ENCODE assay signal across 16 cellular contexts in the genomic region with DNA sequence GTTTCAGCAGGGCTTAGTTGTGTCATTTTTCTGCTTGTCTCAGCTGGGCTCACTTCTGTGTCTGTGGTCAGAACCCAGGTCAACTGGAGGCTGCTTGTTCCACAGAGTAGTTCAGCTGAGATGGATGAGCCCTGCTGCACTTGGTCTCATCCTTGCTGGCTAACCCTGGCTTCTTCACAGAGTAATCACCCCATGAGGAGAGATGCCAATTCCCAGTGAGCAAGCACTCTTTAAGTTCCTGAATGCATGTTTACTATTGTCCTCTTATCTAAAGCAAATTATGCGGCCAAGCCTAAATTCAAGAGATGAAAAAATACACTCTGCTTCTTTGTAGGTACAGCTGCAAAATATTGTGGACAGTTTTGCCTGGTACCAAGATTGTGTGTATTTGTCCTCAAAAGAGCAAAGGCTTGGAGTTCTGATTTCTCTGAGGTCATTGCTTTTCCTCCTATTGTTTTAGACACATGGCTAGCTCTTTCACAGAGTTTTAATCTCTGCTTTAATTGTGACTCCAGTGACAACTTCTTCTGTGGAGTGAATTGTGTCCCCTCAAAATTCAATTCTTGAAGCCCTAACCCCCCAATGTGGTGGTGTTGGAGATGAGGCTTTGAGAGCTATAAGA.
DNase-seq lines count a peak whose midpoint lies in the region; ATAC-seq and TF ChIP-seq lines count a peak whose summit lies in the region.
"Had no signal": no experiment of that assay in that cellular context is flagged by ENCODE, and none has a peak within 500 bp of the region (broad histone marks: within the 10 kb centered on the region; RNA-seq: fewer than 3 reads in every experiment).

No MANE protein-coding gene starts in this region.

- intact Hi-C loops in mammary epithelial cell (cut with micrococcal nuclease), result no loop called here

- no peaks in the 10 kb centered on the region for H3K36me3 ChIP-seq in ACC112 (ENCODE audit: insufficient read depth, low read length)
- no peaks in the 10 kb centered on the region for H3K36me3 ChIP-seq in KMS-11 (ENCODE audit: insufficient read depth)
- H3K36me3 ChIP-seq in mammary epithelial cell (ENCODE audit: insufficient read depth, low read length), result no peaks in the 10 kb centered on the region
- H3K36me3 ChIP-seq: esophagus muscularis mucosa had no signal

- H3K9ac ChIP-seq in KMS-11, result no peak overlapping the region
- H3K9ac ChIP-seq in mammary epithelial cell (ENCODE audit: insufficient read depth, low read length), result no peak overlapping the region

- H3K9me3 ChIP-seq in mammary epithelial cell (replicated peaks; ENCODE audit: insufficient read depth, low read length), result no peaks in the 10 kb centered on the region
- H3K9me3 ChIP-seq: A549, esophagus muscularis mucosa had no signal

- H3K4me3 ChIP-seq in ACC112 (ENCODE audit: low read depth, low read length) (peak overlapping the region; percentile 8; the same call in 1 of the 2 replicates), KMS-11 (IDR thresholded peaks at IDR 0.05; ENCODE audit: insufficient read depth, low read depth, low read length) (no peak overlapping the region), mammary epithelial cell (replicated peaks in 1 of 3; ENCODE audit: insufficient read depth in 1 of 3, low read depth in 2 of 3, low read length in 3 of 3) (no peak overlapping the region)
- H3K4me3 ChIP-seq: A549, esophagus muscularis mucosa, skin epidermis had no signal

- WGBS in mammary epithelial cell (ENCODE audit: low coverage, missing lambda C conversion rate), result 92% methylated on average over 1 of the region's 1 CpG

- H3K27ac ChIP-seq in ACC112 (ENCODE audit: low read depth, low read length) (peak overlapping the region; percentile 71), KMS-11 (peak overlapping the region; percentile 57; the same call in 1 of the 2 replicates), mammary epithelial cell (ENCODE audit: insufficient read depth, low read depth, low read length) (no peak overlapping the region)
- H3K27ac ChIP-seq: A549, esophagus muscularis mucosa, skin epidermis had no signal

- CTCF ChIA-PET in mammary epithelial cell (lab: Charles Lee; ENCODE audit: low non-redundant PET), result no interaction called here

- dilution Hi-C loops in mammary epithelial cell (cut with HindIII; ENCODE audit: low sequenced_read_pairs), result no loop called here

- no peak for ATAC-seq in HG02840 (IDR thresholded peaks at IDR 0.05; ENCODE audit: low FRiP score, unreplicated experiment)
- no peak for ATAC-seq in HG02981 (IDR thresholded peaks at IDR 0.05; ENCODE audit: unreplicated experiment)
- ATAC-seq: stimulated activated naive CD8-positive, alpha-beta T cell treated with anti-CD3 and anti-CD28 coated beads, Interleukin-15, amount 100 ng/mL, for 72 hours had no signal

- H3K27me3 ChIP-seq in ACC112 (ENCODE audit: insufficient read depth, low read length), result no peaks in the 10 kb centered on the region
- H3K27me3 ChIP-seq in KMS-11 (ENCODE audit: insufficient read depth, low read depth), result no peaks in the 10 kb centered on the region
- no peaks in the 10 kb centered on the region for H3K27me3 ChIP-seq in mammary epithelial cell (ENCODE audit: insufficient read depth, low read length)
- H3K27me3 ChIP-seq: esophagus muscularis mucosa had no signal

- H4K20me1 ChIP-seq in KMS-11 (ENCODE audit: insufficient read depth) (no peaks in the 10 kb centered on the region), mammary epithelial cell (ENCODE audit: insufficient read depth, low read length) (no peaks in the 10 kb centered on the region)

- TF ChIP-seq CTCF in KMS-11 (conservative IDR thresholded peaks at IDR 0.05; ENCODE audit: low read depth, low read length), result no peak
- TF ChIP-seq CTCF in mammary epithelial cell (conservative IDR thresholded peaks at IDR 0.05 in 1 of 2, IDR thresholded peaks at IDR 0.05 in 1 of 2; ENCODE audit: extremely low read depth in 1 of 2, insufficient read depth in 1 of 2, low read depth in 1 of 2, low read length in 2 of 2), result no peak

- in situ Hi-C loops in mammary epithelial cell (cut with MboI; ENCODE audit: low sequenced_read_pairs in 2 of 2), result loop anchor here in 1 of 2 donors (25.0 kb wide), 1 partner anchor 237 kb away; the partner anchor contains the start of gene ANKRD50

- DNase-seq in mammary epithelial cell (peak; percentile 32), kidney tubule cell (ENCODE audit: low spot score) (peak; percentile 71), DMS53 treated with DMSO at 0.1 percent for 48 hours (lab: John Stamatoyannopoulos, UW; ENCODE audit: unreplicated experiment) (no peak), MV-4-11 (lab: John Stamatoyannopoulos, UW) (no peak)
- DNase-seq: activated CD4-positive, CD25-positive, alpha-beta regulatory T cell; NCI-H1048; NCI-H2227 treated with DMSO at 0.1 percent for 48 hours; stimulated activated naive CD8-positive, alpha-beta T cell treated with anti-CD3 and anti-CD28 coated beads, Interleukin-15, amount 100 ng/mL, for 72 hours; T-helper 1 cell had no signal

- no peaks in the 10 kb centered on the region for H3K79me2 ChIP-seq in ACC112 (ENCODE audit: control insufficient read depth, insufficient read depth, low read length, unreplicated experiment)
- no peaks in the 10 kb centered on the region for H3K79me2 ChIP-seq in KMS-11 (ENCODE audit: insufficient read depth, low read depth)
- H3K79me2 ChIP-seq in mammary epithelial cell (ENCODE audit: insufficient read depth, low read length), result no peaks in the 10 kb centered on the region

- peak overlapping the region; percentile 90 for H3K4me2 ChIP-seq in KMS-11
- H3K4me2 ChIP-seq in mammary epithelial cell (ENCODE audit: insufficient read depth, low read depth, low read length), result no peak overlapping the region
- H3K4me2 ChIP-seq: A549 had no signal

- no TSS peak for BruUV-seq in mammary epithelial cell (replicated peaks; lab: Mats Ljungman, UMichigan)

- peak overlapping the region; percentile 40 for H2AFZ ChIP-seq in ACC112 (ENCODE audit: low read length, unreplicated experiment)
- 0 out of 2 replicates have a peak overlapping the region, but pooled peaks have one; percentile 5 for H2AFZ ChIP-seq in KMS-11 (ENCODE audit: low read depth)
- peak overlapping the region; percentile 55 for H2AFZ ChIP-seq in mammary epithelial cell (ENCODE audit: low read depth, low read length)

- H3K4me1 ChIP-seq in ACC112 (ENCODE audit: control insufficient read depth, insufficient read depth, low read length, unreplicated experiment) (peaks cover 42% of the 10 kb centered on the region), KMS-11 (ENCODE audit: low read depth, poor library complexity, severe bottlenecking) (peaks cover 57% of the 10 kb centered on the region), mammary epithelial cell (ENCODE audit: insufficient read depth, low read length) (peaks cover 11% of the 10 kb centered on the region)

Comparison
In these comparisons a context has a peak if more than half of its experiments do, and no peak if none do; other contexts are left out.
1. H2AFZ ChIP-seq: peak in every context shown above with its lines; median percentile 55 in mammary epithelial cell; 40 in ACC112; 5 in KMS-11.
2. DNase-seq: peak in mammary epithelial cell (single experiment) and kidney tubule cell (single experiment); none in DMS53 treated with DMSO at 0.1 percent for 48 hours (single experiment) and MV-4-11 (single experiment).